18 cellular contexts compared by ENCODE assay signal in genomic region chr22:45207533-45207932, GRCh38.
"Had no signal": no experiment of that assay in that cellular context is flagged by ENCODE, and none has a peak within 500 bp of the region (broad histone marks: within the 10 kb centered on the region; RNA-seq: fewer than 3 reads in every experiment).

No MANE protein-coding gene starts in this region.

- H3K27me3 ChIP-seq: cardiac muscle cell, esophagus squamous epithelium, gastrocnemius medialis, tibial artery had no signal

- H3K27ac ChIP-seq: cardiac muscle cell, gastrocnemius medialis, left ventricle myocardium inferior, tibial artery had no signal

- H3K36me3 ChIP-seq: cardiac muscle cell had no signal

- ATAC-seq: activated CD4-positive, alpha-beta T cell treated with anti-CD3 and anti-CD28 coated beads for 36 hours; gastrocnemius medialis; naive thymus-derived CD8-positive, alpha-beta T cell; WTC11 had no signal

- H3K4me3 ChIP-seq: cardiac muscle cell, esophagus squamous epithelium, gastrocnemius medialis, left ventricle myocardium inferior, tibial artery had no signal

- DNase-seq: activated CD4-positive, alpha-beta T cell treated with anti-CD3 and anti-CD28 coated beads for 36 hours; activated CD4-positive, alpha-beta T cell treated with anti-CD3 and anti-CD28 coated beads, Interleukin-2, amount 50 U/mL, for 4 hours; activated CD8-positive, alpha-beta memory T cell treated with anti-CD3 and anti-CD28 coated beads for 24 hours; activated CD8-positive, alpha-beta memory T cell treated with anti-CD3 and anti-CD28 coated beads, Interleukin-2, amount 50 U/mL, for 4 hours; activated naive CD4-positive, alpha-beta T cell treated with Interleukin-2 at 50 U/mL for 16 hours; activated naive CD8-positive, alpha-beta T cell treated with anti-CD3 and anti-CD28 coated beads for 36 hours; activated T-cell treated with anti-CD3 and anti-CD28 coated beads, Interleukin-2, amount 50 U/mL, for 24 hours; endodermal cell; esophagus squamous epithelium; gastrocnemius medialis; left ventricle myocardium inferior; naive thymus-derived CD8-positive, alpha-beta T cell; retina; stimulated activated CD4-positive, alpha-beta T cell treated with anti-CD3 and anti-CD28 coated beads, Interleukin-1b, Interleukin-23, amount 100 ng/mL, for 48 hours; T-helper 9 cell had no signal

- H3K9me3 ChIP-seq: esophagus squamous epithelium, gastrocnemius medialis, left ventricle myocardium inferior, tibial artery had no signal
